Comparison of ENCODE assay signal across 18 cellular contexts in the genomic region with DNA sequence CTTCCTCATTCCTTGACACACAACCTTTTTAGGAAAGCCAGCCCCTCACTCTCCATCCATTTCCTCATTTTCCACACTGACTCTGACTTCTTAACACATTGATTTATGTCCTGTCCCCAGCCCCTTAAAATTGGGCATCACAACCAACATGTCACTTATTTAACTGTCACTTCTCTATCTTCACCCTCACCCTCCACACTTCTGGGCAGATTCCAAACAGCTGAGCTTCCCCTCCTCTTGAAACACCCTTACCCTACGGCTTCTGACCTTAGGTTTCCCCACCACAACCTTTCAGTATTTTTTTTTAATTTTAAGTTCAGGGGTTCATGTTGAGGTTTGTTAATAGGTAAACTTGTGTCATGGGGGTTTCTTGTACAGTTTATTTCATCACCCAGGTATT.
A peak's percentile ranks its signal among the peaks of the same experiment; 100 is the strongest.
DNase-seq lines count a peak whose midpoint lies in the region; ATAC-seq and TF ChIP-seq lines count a peak whose summit lies in the region.
"Had no signal": no experiment of that assay in that cellular context is flagged by ENCODE, and none has a peak within 500 bp of the region (broad histone marks: within the 10 kb centered on the region; RNA-seq: fewer than 3 reads in every experiment).

No MANE protein-coding gene starts in this region.

- peaks cover 0 to 9% (median 6%) of the 10 kb centered on the region in 3 donors for H3K4me1 Mint-ChIP-seq in naive B cell
- H3K4me1 Mint-ChIP-seq in CD8-positive, alpha-beta memory T cell = no peaks in the 10 kb centered on the region

- ATAC-seq in GM18508 (IDR thresholded peaks at IDR 0.05; ENCODE audit: insufficient read depth, unreplicated experiment) = peak; percentile 47
- ATAC-seq in naive B cell (ENCODE audit: low read depth in 2 of 2) = peak; percentile 16 to 30
- no peak for ATAC-seq in GM18519 (IDR thresholded peaks at IDR 0.05; ENCODE audit: low FRiP score, unreplicated experiment)

- no peaks in the 10 kb centered on the region for H3K4me1 ChIP-seq in ascending aorta
- H3K4me1 ChIP-seq in CD8-positive, alpha-beta memory T cell (ENCODE audit: insufficient read depth, low read length) = no peaks in the 10 kb centered on the region
- H3K4me1 ChIP-seq: SJSA1 had no signal

- H3K27ac ChIP-seq in ascending aorta = no peak overlapping the region
- no peak overlapping the region for H3K27ac ChIP-seq in CD8-positive, alpha-beta memory T cell (ENCODE audit: low read depth, low read length)
- H3K27ac ChIP-seq: SJSA1 had no signal

- H3K27me3 Mint-ChIP-seq in naive B cell = no peaks in the 10 kb centered on the region
- H3K27me3 Mint-ChIP-seq in CD8-positive, alpha-beta memory T cell = no peaks in the 10 kb centered on the region
- H3K27me3 Mint-ChIP-seq: CD4-positive, alpha-beta T cell had no signal

- H3K27me3 ChIP-seq in ascending aorta = no peaks in the 10 kb centered on the region
- H3K27me3 ChIP-seq in CD8-positive, alpha-beta memory T cell (ENCODE audit: insufficient read depth, low read length, poor library complexity, severe bottlenecking) = no peaks in the 10 kb centered on the region
- H3K27me3 ChIP-seq: SJSA1 had no signal

- H3K36me3 Mint-ChIP-seq in naive B cell = no peaks in the 10 kb centered on the region
- H3K36me3 Mint-ChIP-seq in CD8-positive, alpha-beta memory T cell = no peaks in the 10 kb centered on the region

- peaks cover 0 to 6% (median 4%) of the 10 kb centered on the region in 7 donors for H3K9me3 Mint-ChIP-seq in naive B cell
- H3K9me3 Mint-ChIP-seq in CD8-positive, alpha-beta memory T cell = peaks cover 18 to 57% (median 32%) of the 10 kb centered on the region in 5 donors
- H3K9me3 Mint-ChIP-seq: HFFc6 had no signal

- no peak for TF ChIP-seq CTCF in ascending aorta (IDR thresholded peaks at IDR 0.05)

- intact Hi-C loops in ascending aorta (cut with DNase I) = no loop called here

- peak overlapping the region in 1 of 6 donors; percentile 83 for H3K27ac Mint-ChIP-seq in naive B cell
- H3K27ac Mint-ChIP-seq in CD8-positive, alpha-beta memory T cell = no peak overlapping the region
- H3K27ac Mint-ChIP-seq: CD4-positive, alpha-beta T cell; HFFc6 had no signal

- no peaks in the 10 kb centered on the region for H3K9me3 ChIP-seq in ascending aorta
- no peaks in the 10 kb centered on the region for H3K9me3 ChIP-seq in CD8-positive, alpha-beta memory T cell (ENCODE audit: low read length)
- H3K9me3 ChIP-seq: SJSA1 had no signal

- DNase-seq in MV-4-11 (lab: John Stamatoyannopoulos, UW) (peak; percentile 94), SIG-M5 (lab: John Stamatoyannopoulos, UW) (peak; percentile 34), naive B cell (no peak), NCI-H748 (lab: John Stamatoyannopoulos, UW; ENCODE audit: unreplicated experiment) (no peak), ascending aorta (ENCODE audit: low spot score in 2 of 2) (no peak)
- DNase-seq in CD8-positive, alpha-beta memory T cell = no peak
- DNase-seq: CD4-positive, alpha-beta T cell; DMS153; GF-D8; H7; HFFc6; NCI-H1105 treated with DMSO at 0.1 percent for 48 hours; NCI-H1694; NCI-H748 treated with DMSO at 0.1 percent for 48 hours; NK-92 treated with Interleukin-12 subunit alpha and Interleukin-12 subunit beta, amount 100 ng/mL, for 24 hours had no signal

- CTCF ChIA-PET in CD8-positive, alpha-beta memory T cell (lab: Charles Lee) = no interaction called here

- no peaks in the 10 kb centered on the region for H3K36me3 ChIP-seq in ascending aorta
- no peaks in the 10 kb centered on the region for H3K36me3 ChIP-seq in CD8-positive, alpha-beta memory T cell (ENCODE audit: insufficient read depth, low read length)
- H3K36me3 ChIP-seq: SJSA1 had no signal

- POLR2A ChIA-PET in CD8-positive, alpha-beta memory T cell (lab: Charles Lee) = no interaction called here

- H3K4me3 Mint-ChIP-seq in naive B cell = peak overlapping the region in 2 of 8 donors; percentile 10 to 19
- H3K4me3 Mint-ChIP-seq in CD8-positive, alpha-beta memory T cell = peak overlapping the region in 1 of 7 donors; percentile 3
- H3K4me3 Mint-ChIP-seq: CD4-positive, alpha-beta T cell; HFFc6 had no signal

- H3K4me3 ChIP-seq in ascending aorta = no peak overlapping the region
- H3K4me3 ChIP-seq in CD8-positive, alpha-beta memory T cell (ENCODE audit: low read length) = no peak overlapping the region
- H3K4me3 ChIP-seq: SJSA1 had no signal

Comparison
In these comparisons a context has a peak if more than half of its experiments do, and no peak if none do; other contexts are left out.
1. DNase-seq: peak in MV-4-11 (single experiment) and SIG-M5 (single experiment); none in naive B cell (single experiment), NCI-H748 (single experiment), ascending aorta (0 of 2) and CD8-positive, alpha-beta memory T cell (0 of 5).